Comparison of ENCODE assay signal across 7 cellular contexts in the genomic region with DNA sequence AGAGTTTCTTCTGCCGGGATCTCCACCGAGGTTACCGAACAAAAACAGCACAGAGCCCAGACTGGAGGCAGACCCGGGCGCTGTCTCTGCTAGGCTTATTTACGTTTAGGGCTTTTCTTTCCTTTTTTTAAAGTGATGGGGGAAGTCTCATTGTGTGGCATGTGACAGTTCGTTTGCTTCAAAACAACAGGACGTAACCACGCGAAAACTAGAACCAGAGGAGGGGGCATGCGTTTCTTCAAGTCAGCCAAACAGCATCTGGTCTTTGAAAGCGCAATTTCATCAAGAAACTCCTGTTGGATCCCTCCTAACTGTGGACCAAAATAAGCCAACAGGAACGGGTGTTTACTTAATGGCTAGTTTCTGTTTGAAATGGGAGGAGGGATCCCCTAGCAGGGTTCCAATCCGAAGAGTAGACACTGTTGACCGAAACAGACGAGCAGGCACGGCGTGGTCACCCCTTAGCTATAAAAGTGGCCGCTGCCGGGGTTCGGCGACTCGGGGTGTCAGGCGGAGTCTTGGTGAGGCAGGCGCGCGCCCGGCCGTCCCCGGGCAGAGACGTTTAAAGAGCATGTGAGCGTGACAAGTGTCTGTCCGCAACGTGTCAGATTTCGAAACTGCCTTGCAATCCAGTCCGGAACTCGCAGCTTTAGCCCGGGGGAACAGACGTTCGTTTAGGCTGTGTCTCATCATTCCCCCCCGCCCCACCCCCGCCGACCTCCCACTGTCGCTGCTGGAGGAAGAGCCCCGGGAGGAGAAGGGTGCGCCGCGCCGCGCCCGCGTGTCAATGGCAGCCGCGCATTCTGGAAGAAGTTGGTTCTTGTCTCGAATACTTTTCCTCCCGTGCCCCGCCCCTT. TPM values are rescaled to one million over a fixed set of nuclear protein-coding genes. Genes with fewer than 3 reads are reported as not detected.
DNase-seq lines count a peak whose midpoint lies in the region; ATAC-seq, FAIRE-seq and TF ChIP-seq lines count a peak whose summit lies in the region.

No MANE protein-coding gene starts in this region.

- no peak for TF ChIP-seq CTCF in left lung (IDR thresholded peaks at IDR 0.05)

- no peaks in the 10 kb centered on the region for H3K27me3 ChIP-seq in left lung

- H3K27ac ChIP-seq in cingulate gyrus (ENCODE audit: low read depth, low read length) (peak overlapping the region; percentile 96), left lung (peak overlapping the region; percentile 95 to 99)

- H3K4me3 ChIP-seq in left lung, result peak overlapping the region; percentile 72 to 87

- intact Hi-C loops in left lung (cut with DNase I), result loop anchor here in 1 of 2 donors (5.0 kb wide), 1 partner anchor 158 kb away; no protein-coding TSS in a partner anchor

- ATAC-seq in HG02763 (IDR thresholded peaks at IDR 0.05; ENCODE audit: unreplicated experiment) (peak; percentile 39), left lung (peak; percentile 29)

- no peaks in the 10 kb centered on the region for H3K9me3 ChIP-seq in left lung

- H3K4me1 ChIP-seq in left lung, result peaks cover 21 to 38% of the 10 kb centered on the region in 2 donors

- peak; percentile 53 for DNase-seq in GM18507 (ENCODE audit: extremely low spot score, insufficient read length, low read depth)
- DNase-seq in NCI-H226, result peak; percentile 86
- peak; percentile 57 to 60 for DNase-seq in activated CD4-positive, alpha-beta T cell treated with anti-CD3 and anti-CD28 coated beads for 24 hours (ENCODE audit: low read depth in 2 of 2)
- DNase-seq in left lung, result peak; percentile 93 to 95
- DNase-seq in stimulated activated CD4-positive, alpha-beta T cell treated with anti-CD3 and anti-CD28 coated beads, Interleukin-4, amount 100 ng/mL, for 1 hour, result peak; percentile 75

- FAIRE-seq in GM18507 (lab: Jason Lieb, UNC), result peak; percentile 84

- no peaks in the 10 kb centered on the region for H3K36me3 ChIP-seq in left lung

RNA-seq across cellular contexts. Expression of a gene that starts 0.9 kb away (rescaled TPM):
- 10 to 100 TPM; 42.6 to 60.0 TPM for total RNA-seq in left lung

Comparison
In these comparisons a context has a peak if more than half of its experiments do, and no peak if none do; other contexts are left out.
1. Peak in every context shown above with its lines: DNase-seq, ATAC-seq, H3K4me3 ChIP-seq and H3K27ac ChIP-seq.